Comparison of ENCODE assay signal across 1 cellular context in the genomic region with DNA sequence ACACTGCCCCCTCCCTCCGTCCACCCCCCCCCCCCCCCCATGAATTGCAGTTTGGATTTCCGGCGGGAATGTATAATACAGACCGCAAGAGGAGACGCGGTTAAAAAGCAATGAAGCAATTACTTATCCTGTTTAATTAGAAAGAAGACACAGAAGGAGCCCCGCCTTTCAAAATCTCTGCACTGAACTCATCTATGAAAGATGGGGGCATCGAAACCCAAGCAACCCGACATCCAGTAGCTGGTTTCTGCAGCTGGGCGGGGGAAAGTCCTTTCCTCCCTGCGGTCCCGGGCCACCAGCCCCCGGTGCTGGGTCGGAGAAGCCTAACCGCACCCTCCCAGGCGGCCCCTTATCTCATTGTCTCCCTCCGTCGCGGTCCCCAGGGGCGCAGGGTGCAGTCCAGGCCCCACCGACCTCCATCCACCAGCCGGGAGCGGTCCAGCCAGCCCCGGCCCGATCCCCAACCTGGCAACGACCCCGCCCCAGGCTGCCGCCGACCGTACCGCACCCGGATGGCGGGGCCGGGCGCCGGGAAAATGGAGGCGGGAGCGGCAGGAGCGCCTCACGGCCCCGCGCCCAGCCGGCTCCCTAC.
TF ChIP-seq lines count a peak whose summit lies in the region.

No MANE protein-coding gene starts in this region.

TF ChIP-seq in HepG2, 621 proteins besides CTCF, POLR2A, EP300 and RAD21 (continued from another document and continues in another):
- TF ChIP-seq, protein P1, sequence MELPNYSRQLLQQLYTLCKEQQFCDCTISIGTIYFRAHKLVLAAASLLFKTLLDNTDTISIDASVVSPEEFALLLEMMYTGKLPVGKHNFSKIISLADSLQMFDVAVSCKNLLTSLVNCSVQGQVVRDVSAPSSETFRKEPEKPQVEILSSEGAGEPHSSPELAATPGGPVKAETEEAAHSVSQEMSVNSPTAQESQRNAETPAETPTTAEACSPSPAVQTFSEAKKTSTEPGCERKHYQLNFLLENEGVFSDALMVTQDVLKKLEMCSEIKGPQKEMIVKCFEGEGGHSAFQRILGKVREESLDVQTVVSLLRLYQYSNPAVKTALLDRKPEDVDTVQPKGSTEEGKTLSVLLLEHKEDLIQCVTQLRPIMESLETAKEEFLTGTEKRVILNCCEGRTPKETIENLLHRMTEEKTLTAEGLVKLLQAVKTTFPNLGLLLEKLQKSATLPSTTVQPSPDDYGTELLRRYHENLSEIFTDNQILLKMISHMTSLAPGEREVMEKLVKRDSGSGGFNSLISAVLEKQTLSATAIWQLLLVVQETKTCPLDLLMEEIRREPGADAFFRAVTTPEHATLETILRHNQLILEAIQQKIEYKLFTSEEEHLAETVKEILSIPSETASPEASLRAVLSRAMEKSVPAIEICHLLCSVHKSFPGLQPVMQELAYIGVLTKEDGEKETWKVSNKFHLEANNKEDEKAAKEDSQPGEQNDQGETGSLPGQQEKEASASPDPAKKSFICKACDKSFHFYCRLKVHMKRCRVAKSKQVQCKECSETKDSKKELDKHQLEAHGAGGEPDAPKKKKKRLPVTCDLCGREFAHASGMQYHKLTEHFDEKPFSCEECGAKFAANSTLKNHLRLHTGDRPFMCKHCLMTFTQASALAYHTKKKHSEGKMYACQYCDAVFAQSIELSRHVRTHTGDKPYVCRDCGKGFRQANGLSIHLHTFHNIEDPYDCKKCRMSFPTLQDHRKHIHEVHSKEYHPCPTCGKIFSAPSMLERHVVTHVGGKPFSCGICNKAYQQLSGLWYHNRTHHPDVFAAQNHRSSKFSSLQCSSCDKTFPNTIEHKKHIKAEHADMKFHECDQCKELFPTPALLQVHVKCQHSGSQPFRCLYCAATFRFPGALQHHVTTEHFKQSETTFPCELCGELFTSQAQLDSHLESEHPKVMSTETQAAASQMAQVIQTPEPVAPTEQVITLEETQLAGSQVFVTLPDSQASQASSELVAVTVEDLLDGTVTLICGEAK (IDR thresholded peaks at IDR 0.05) = no peak
- TF ChIP-seq, protein P1 (CRISPR knock-in tag; IDR thresholded peaks at IDR 0.05) = peak; percentile 57; the same call in 1 of the 2 replicates
- TF ChIP-seq ZNF83 (CRISPR knock-in tag; IDR thresholded peaks at IDR 0.05; ENCODE audit: borderline replicate concordance) (0 out of 2 replicates have a peak, but pooled peaks have one; percentile 45), ZMYM4 (CRISPR knock-in tag; IDR thresholded peaks at IDR 0.05) (no peak), U2AF1 (optimal IDR thresholded peaks at IDR 0.05; ENCODE audit: low read depth, low read length) (no peak), ZNF589 (CRISPR knock-in tag; conservative IDR thresholded peaks at IDR 0.05) (0 out of 2 replicates have a peak, but pooled peaks have one; percentile 37), BORCS8-MEF2B (CRISPR knock-in tag; IDR thresholded peaks at IDR 0.05) (peak; percentile 12; the same call in 1 of the 2 replicates), AGO1 (IDR thresholded peaks at IDR 0.05; ENCODE audit: low read depth, low read length, poor library complexity, severe bottlenecking) (no peak), KMT2B (CRISPR knock-in tag; IDR thresholded peaks at IDR 0.05) (peak; percentile 47; the same call in 1 of the 2 replicates), ZNF572 (CRISPR knock-in tag; IDR thresholded peaks at IDR 0.05) (peak; percentile 40; the same call in 1 of the 2 replicates), ZNF598 (CRISPR knock-in tag; IDR thresholded peaks at IDR 0.05; ENCODE audit: borderline replicate concordance) (0 out of 2 replicates have a peak, but pooled peaks have one; percentile 58), PCBP1 (IDR thresholded peaks at IDR 0.05; ENCODE audit: borderline replicate concordance, low read depth, low read length) (no peak), SALL1 (CRISPR knock-in tag; IDR thresholded peaks at IDR 0.05) (0 out of 2 replicates have a peak, but pooled peaks have one; percentile 43)
- TF ChIP-seq, protein P2, sequence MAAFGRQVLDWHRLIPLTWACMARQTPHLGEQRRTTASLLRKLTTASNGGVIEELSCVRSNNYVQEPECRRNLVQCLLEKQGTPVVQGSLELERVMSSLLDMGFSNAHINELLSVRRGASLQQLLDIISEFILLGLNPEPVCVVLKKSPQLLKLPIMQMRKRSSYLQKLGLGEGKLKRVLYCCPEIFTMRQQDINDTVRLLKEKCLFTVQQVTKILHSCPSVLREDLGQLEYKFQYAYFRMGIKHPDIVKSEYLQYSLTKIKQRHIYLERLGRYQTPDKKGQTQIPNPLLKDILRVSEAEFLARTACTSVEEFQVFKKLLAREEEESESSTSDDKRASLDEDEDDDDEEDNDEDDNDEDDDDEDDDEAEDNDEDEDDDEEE (CRISPR knock-in tag; IDR thresholded peaks at IDR 0.05) = peak; percentile 87; the same call in 1 of the 2 replicates
- TF ChIP-seq, protein P3, sequence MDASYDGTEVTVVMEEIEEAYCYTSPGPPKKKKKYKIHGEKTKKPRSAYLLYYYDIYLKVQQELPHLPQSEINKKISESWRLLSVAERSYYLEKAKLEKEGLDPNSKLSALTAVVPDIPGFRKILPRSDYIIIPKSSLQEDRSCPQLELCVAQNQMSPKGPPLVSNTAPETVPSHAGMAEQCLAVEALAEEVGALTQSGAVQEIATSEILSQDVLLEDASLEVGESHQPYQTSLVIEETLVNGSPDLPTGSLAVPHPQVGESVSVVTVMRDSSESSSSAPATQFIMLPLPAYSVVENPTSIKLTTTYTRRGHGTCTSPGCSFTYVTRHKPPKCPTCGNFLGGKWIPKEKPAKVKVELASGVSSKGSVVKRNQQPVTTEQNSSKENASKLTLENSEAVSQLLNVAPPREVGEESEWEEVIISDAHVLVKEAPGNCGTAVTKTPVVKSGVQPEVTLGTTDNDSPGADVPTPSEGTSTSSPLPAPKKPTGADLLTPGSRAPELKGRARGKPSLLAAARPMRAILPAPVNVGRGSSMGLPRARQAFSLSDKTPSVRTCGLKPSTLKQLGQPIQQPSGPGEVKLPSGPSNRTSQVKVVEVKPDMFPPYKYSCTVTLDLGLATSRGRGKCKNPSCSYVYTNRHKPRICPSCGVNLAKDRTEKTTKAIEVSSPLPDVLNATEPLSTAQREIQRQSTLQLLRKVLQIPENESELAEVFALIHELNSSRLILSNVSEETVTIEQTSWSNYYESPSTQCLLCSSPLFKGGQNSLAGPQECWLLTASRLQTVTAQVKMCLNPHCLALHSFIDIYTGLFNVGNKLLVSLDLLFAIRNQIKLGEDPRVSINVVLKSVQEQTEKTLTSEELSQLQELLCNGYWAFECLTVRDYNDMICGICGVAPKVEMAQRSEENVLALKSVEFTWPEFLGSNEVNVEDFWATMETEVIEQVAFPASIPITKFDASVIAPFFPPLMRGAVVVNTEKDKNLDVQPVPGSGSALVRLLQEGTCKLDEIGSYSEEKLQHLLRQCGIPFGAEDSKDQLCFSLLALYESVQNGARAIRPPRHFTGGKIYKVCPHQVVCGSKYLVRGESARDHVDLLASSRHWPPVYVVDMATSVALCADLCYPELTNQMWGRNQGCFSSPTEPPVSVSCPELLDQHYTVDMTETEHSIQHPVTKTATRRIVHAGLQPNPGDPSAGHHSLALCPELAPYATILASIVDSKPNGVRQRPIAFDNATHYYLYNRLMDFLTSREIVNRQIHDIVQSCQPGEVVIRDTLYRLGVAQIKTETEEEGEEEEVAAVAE (CRISPR knock-in tag; IDR thresholded peaks at IDR 0.05; ENCODE audit: borderline replicate concordance) = no peak
- TF ChIP-seq, protein P4, sequence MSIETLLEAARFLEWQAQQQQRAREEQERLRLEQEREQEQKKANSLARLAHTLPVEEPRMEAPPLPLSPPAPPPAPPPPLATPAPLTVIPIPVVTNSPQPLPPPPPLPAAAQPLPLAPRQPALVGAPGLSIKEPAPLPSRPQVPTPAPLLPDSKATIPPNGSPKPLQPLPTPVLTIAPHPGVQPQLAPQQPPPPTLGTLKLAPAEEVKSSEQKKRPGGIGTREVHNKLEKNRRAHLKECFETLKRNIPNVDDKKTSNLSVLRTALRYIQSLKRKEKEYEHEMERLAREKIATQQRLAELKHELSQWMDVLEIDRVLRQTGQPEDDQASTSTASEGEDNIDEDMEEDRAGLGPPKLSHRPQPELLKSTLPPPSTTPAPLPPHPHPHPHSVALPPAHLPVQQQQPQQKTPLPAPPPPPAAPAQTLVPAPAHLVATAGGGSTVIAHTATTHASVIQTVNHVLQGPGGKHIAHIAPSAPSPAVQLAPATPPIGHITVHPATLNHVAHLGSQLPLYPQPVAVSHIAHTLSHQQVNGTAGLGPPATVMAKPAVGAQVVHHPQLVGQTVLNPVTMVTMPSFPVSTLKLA (IDR thresholded peaks at IDR 0.05) = no peak
- TF ChIP-seq, protein P5, sequence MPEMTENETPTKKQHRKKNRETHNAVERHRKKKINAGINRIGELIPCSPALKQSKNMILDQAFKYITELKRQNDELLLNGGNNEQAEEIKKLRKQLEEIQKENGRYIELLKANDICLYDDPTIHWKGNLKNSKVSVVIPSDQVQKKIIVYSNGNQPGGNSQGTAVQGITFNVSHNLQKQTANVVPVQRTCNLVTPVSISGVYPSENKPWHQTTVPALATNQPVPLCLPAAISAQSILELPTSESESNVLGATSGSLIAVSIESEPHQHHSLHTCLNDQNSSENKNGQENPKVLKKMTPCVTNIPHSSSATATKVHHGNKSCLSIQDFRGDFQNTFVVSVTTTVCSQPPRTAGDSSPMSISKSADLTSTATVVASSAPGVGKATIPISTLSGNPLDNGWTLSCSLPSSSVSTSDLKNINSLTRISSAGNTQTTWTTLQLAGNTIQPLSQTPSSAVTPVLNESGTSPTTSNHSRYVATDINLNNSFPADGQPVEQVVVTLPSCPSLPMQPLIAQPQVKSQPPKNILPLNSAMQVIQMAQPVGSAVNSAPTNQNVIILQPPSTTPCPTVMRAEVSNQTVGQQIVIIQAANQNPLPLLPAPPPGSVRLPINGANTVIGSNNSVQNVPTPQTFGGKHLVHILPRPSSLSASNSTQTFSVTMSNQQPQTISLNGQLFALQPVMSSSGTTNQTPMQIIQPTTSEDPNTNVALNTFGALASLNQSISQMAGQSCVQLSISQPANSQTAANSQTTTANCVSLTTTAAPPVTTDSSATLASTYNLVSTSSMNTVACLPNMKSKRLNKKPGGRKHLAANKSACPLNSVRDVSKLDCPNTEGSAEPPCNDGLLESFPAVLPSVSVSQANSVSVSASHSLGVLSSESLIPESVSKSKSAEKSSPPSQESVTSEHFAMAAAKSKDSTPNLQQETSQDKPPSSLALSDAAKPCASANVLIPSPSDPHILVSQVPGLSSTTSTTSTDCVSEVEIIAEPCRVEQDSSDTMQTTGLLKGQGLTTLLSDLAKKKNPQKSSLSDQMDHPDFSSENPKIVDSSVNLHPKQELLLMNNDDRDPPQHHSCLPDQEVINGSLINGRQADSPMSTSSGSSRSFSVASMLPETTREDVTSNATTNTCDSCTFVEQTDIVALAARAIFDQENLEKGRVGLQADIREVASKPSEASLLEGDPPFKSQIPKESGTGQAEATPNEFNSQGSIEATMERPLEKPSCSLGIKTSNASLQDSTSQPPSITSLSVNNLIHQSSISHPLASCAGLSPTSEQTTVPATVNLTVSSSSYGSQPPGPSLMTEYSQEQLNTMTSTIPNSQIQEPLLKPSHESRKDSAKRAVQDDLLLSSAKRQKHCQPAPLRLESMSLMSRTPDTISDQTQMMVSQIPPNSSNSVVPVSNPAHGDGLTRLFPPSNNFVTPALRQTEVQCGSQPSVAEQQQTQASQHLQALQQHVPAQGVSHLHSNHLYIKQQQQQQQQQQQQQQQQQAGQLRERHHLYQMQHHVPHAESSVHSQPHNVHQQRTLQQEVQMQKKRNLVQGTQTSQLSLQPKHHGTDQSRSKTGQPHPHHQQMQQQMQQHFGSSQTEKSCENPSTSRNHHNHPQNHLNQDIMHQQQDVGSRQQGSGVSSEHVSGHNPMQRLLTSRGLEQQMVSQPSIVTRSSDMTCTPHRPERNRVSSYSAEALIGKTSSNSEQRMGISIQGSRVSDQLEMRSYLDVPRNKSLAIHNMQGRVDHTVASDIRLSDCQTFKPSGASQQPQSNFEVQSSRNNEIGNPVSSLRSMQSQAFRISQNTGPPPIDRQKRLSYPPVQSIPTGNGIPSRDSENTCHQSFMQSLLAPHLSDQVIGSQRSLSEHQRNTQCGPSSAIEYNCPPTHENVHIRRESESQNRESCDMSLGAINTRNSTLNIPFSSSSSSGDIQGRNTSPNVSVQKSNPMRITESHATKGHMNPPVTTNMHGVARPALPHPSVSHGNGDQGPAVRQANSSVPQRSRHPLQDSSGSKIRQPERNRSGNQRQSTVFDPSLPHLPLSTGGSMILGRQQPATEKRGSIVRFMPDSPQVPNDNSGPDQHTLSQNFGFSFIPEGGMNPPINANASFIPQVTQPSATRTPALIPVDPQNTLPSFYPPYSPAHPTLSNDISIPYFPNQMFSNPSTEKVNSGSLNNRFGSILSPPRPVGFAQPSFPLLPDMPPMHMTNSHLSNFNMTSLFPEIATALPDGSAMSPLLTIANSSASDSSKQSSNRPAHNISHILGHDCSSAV (CRISPR knock-in tag; IDR thresholded peaks at IDR 0.05; ENCODE audit: borderline replicate concordance) = no peak
- TF ChIP-seq, protein P6, sequence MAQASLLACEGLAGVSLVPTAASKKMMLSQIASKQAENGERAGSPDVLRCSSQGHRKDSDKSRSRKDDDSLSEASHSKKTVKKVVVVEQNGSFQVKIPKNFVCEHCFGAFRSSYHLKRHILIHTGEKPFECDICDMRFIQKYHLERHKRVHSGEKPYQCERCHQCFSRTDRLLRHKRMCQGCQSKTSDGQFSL (CRISPR knock-in tag; IDR thresholded peaks at IDR 0.05) = no peak; the same call in 1 of the 2 replicates
- TF ChIP-seq, protein P7, sequence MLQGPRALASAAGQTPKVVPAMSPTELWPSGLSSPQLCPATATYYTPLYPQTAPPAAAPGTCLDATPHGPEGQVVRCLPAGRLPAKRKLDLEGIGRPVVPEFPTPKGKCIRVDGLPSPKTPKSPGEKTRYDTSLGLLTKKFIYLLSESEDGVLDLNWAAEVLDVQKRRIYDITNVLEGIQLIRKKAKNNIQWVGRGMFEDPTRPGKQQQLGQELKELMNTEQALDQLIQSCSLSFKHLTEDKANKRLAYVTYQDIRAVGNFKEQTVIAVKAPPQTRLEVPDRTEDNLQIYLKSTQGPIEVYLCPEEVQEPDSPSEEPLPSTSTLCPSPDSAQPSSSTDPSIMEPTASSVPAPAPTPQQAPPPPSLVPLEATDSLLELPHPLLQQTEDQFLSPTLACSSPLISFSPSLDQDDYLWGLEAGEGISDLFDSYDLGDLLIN (CRISPR knock-in tag; IDR thresholded peaks at IDR 0.05; ENCODE audit: borderline replicate concordance) = no peak
